In the genomic region with DNA sequence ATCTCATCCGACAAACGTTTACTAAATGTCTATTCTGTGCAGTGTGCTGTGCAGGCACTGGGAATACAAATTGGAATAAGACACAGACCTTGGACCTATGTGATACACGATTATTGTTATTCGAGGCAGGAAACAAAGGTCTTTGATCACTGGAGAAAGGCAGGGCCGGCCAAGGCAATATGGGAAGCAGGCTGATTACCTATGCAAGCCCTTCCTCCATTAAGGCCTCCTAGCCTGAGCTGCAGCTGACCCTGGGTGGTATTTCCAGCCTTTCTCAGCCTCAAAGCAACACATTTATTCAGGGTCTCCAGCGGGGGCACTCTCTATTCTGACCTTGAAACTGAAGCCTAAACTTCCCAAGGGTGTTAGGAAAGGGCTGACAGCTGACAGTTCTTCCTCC, we compare ENCODE assay signal across 17 cellular contexts. TPM values are rescaled to one million over a fixed set of nuclear protein-coding genes. Genes with fewer than 3 reads are reported as not detected.
"Had no signal": no experiment of that assay in that cellular context is flagged by ENCODE, and none has a peak within 500 bp of the region (broad histone marks: within the 10 kb centered on the region; RNA-seq: fewer than 3 reads in every experiment).

No MANE protein-coding gene starts in this region.

- DNase-seq: activated CD4-positive, alpha-beta T cell treated with anti-CD3 and anti-CD28 coated beads, Interleukin-2, amount 50 U/mL, for 48 hours; activated naive CD4-positive, alpha-beta T cell treated with anti-CD3 and anti-CD28 coated beads for 36 hours; head of caudate nucleus; left ventricle myocardium inferior; naive thymus-derived CD8-positive, alpha-beta T cell; retina; stimulated activated CD4-positive, alpha-beta T cell treated with anti-CD3 and anti-CD28 coated beads, Interleukin-4, amount 100 ng/mL, for 1 hour; stimulated activated naive B cell treated with anti-CD40 and anti-IgM and Interleukin-4, amounts not matched to agents 10 μg/mL and 1 μg/mL and 100 μg/mL, for 72 hours; substantia nigra; T-cell; trophoblast cell had no signal

- H3K9me3 ChIP-seq: left ventricle myocardium inferior had no signal

- H3K4me3 Mint-ChIP-seq: activated naive CD4-positive, alpha-beta T cell treated with anti-CD3 and anti-CD28 coated beads for 36 hours; naive thymus-derived CD8-positive, alpha-beta T cell; stimulated activated naive B cell treated with anti-CD40 and anti-IgM and Interleukin-4, amounts not matched to agents 10 μg/mL and 1 μg/mL and 100 μg/mL, for 72 hours; T-cell had no signal

- H3K4me1 Mint-ChIP-seq: stimulated activated naive B cell treated with anti-CD40 and anti-IgM and Interleukin-4, amounts not matched to agents 10 μg/mL and 1 μg/mL and 100 μg/mL, for 72 hours had no signal

- ATAC-seq: naive thymus-derived CD8-positive, alpha-beta T cell; stimulated activated naive B cell treated with anti-CD40 and anti-IgM and Interleukin-4, amounts not matched to agents 10 μg/mL and 1 μg/mL and 100 μg/mL, for 72 hours; T-cell had no signal

- H3K36me3 Mint-ChIP-seq: naive thymus-derived CD8-positive, alpha-beta T cell; stimulated activated naive B cell treated with anti-CD40 and anti-IgM and Interleukin-4, amounts not matched to agents 10 μg/mL and 1 μg/mL and 100 μg/mL, for 72 hours; T-cell had no signal

- H3K9me3 Mint-ChIP-seq: activated naive CD4-positive, alpha-beta T cell treated with anti-CD3 and anti-CD28 coated beads for 36 hours; activated T-helper 2 cell treated with anti-CD3 and anti-CD28 coated beads, Interferon-gamma antibody, Interleukin-2, Interleukin-4, amounts not matched to agents 10 μg/mL and 5 μg/mL and 100 μg/mL, durations not matched to agents 14 hours and 24 hours and 36 hours; naive thymus-derived CD8-positive, alpha-beta T cell; stimulated activated naive B cell treated with anti-CD40 and anti-IgM and Interleukin-4, amounts not matched to agents 10 μg/mL and 1 μg/mL and 100 μg/mL, for 72 hours; T-cell had no signal

- H3K27ac Mint-ChIP-seq: activated naive CD4-positive, alpha-beta T cell treated with anti-CD3 and anti-CD28 coated beads for 36 hours; activated T-helper 2 cell treated with anti-CD3 and anti-CD28 coated beads, Interferon-gamma antibody, Interleukin-2, Interleukin-4, amounts not matched to agents 10 μg/mL and 5 μg/mL and 100 μg/mL, durations not matched to agents 14 hours and 24 hours and 36 hours; stimulated activated naive B cell treated with anti-CD40 and anti-IgM and Interleukin-4, amounts not matched to agents 10 μg/mL and 1 μg/mL and 100 μg/mL, for 72 hours had no signal

- FAIRE-seq: astrocyte, frontal cortex, islet of Langerhans had no signal

- H3K36me3 ChIP-seq: left ventricle myocardium inferior had no signal

- H3K4me1 ChIP-seq: left ventricle myocardium inferior had no signal

- H3K4me3 ChIP-seq: left ventricle myocardium inferior had no signal

- H3K27ac ChIP-seq: left ventricle myocardium inferior, VCaP had no signal

RNA-seq across cellular contexts. Expression of a gene that starts 13.4 kb away (rescaled TPM):
- total RNA-seq: astrocyte; dermis microvascular lymphatic vessel endothelial cell; naive thymus-derived CD8-positive, alpha-beta T cell had no signal

RNA-seq across cellular contexts. Expression of a gene that starts 44.5 kb away (rescaled TPM):
- total RNA-seq: activated naive CD4-positive, alpha-beta T cell treated with anti-CD3 and anti-CD28 coated beads for 36 hours; frontal cortex had no signal
